ENCODE assay signal across 8 cellular contexts in the genomic region with DNA sequence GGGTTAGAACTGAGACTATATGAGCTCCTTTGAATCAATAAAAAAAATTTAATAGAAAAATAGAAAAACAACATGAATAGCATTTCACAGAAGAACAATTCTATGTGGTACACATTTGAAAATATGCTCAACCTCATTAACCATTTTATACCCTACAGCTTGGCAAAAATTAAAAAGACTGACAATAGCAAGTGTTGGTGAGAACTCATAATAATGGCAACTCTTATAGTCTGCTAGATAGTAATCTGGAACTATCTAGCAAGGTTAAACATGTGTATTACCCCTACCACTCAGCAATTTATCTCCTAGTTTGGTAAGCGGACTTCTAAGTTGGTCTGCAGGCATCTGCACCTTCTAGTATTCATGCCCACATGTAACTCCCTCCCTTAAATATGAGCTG.
"Had no signal": no experiment of that assay in that cellular context is flagged by ENCODE, and none has a peak within 500 bp of the region (broad histone marks: within the 10 kb centered on the region; RNA-seq: fewer than 3 reads in every experiment).

No MANE protein-coding gene starts in this region.

- FAIRE-seq: G401.6, GM12878, GM12891, GM12892, GM18507, GM19239 had no signal

- H3K4me3 ChIP-seq: GM12878 had no signal

- ATAC-seq: GM12878 had no signal

- DNase-seq: GDM1, GF-D8 had no signal
